Comparison of ENCODE assay signal across 10 cellular contexts in the genomic region with DNA sequence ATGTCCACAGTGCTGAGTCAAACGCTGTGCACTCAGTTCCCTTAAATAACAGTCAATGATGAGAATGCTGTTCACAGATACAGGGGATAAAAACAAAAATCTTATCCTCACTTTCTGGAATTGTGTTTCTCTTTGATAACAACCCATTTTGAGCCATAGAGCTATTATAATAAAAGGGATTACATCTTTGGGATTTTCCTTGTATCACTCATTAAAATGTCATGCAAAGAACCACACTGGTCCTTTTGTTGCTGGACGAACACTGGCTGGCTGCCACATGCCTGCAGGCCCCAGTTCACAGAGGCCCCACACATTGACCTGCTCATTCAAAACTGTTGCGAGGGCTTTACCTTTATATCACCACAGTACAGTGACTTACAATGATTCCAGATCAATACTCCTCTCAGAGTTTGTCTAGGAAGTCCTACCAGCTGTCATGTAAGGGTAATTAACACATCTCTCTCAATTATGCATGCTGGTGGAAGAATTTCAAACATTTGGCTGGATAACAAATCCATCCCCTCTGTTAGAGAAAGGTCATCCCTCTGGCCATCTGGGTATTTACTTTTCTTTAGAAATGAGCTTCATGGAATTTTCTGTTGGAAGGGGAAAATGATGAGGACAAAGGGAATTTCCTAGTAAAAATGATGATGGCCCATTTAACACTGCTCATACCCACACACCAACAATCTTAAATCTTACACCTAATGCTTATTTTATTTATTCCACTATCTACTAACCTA.
DNase-seq lines count a peak whose midpoint lies in the region; ATAC-seq and TF ChIP-seq lines count a peak whose summit lies in the region.
"Had no signal": no experiment of that assay in that cellular context is flagged by ENCODE, and none has a peak within 500 bp of the region (broad histone marks: within the 10 kb centered on the region; RNA-seq: fewer than 3 reads in every experiment).

No MANE protein-coding gene starts in this region.

- peak; percentile 72 for DNase-seq in BE2C
- peak; percentile 85 for DNase-seq in RPMI7951 (ENCODE audit: low read depth)
- no peak for DNase-seq in epithelial cell of prostate (ENCODE audit: low read depth, low spot score)
- no peak for DNase-seq in activated T-helper 1 cell treated with anti-CD3 and anti-CD28 coated beads, Interleukin-12 subunit alpha, Interleukin-12 subunit beta, Interleukin-2, Interleukin-4 antibody, amounts not matched to agents 30 ng/mL and 10 ng/mL and 1 ng/mL, durations not matched to agents 14 hours and 24 hours and 36 hours (ENCODE audit: low spot score)
- no peak for DNase-seq in NCI-H774 (lab: John Stamatoyannopoulos, UW)
- DNase-seq in activated CD4-positive, alpha-beta T cell treated with anti-CD3 and anti-CD28 coated beads, Interleukin-2, amount 10 ng/mL, durations not matched to agents 24 days and 14 days = no peak
- DNase-seq: CD4-positive, CD25-positive, alpha-beta regulatory T cell; mucosa of descending colon had no signal

- H3K4me3 ChIP-seq in BE2C (ENCODE audit: low read depth, low read length) = no peak overlapping the region
- H3K4me3 ChIP-seq: mucosa of descending colon had no signal

- intact Hi-C loops in activated T-helper 1 cell treated with anti-CD3 and anti-CD28 coated beads, Interleukin-12 subunit alpha, Interleukin-12 subunit beta, Interleukin-2, Interleukin-4 antibody, amounts not matched to agents 30 ng/mL and 10 ng/mL and 1 ng/mL, durations not matched to agents 14 hours and 24 hours and 36 hours (cut with micrococcal nuclease) = no loop called here
- intact Hi-C loops in activated CD4-positive, alpha-beta T cell treated with anti-CD3 and anti-CD28 coated beads, Interleukin-2, amount 10 ng/mL, durations not matched to agents 24 days and 14 days (cut with micrococcal nuclease) = no loop called here

- no peaks in the 10 kb centered on the region for H3K9me3 Mint-ChIP-seq in nephron
- peaks cover 3% of the 10 kb centered on the region for H3K9me3 Mint-ChIP-seq in activated T-helper 1 cell treated with anti-CD3 and anti-CD28 coated beads, Interleukin-12 subunit alpha, Interleukin-12 subunit beta, Interleukin-2, Interleukin-4 antibody, amounts not matched to agents 30 ng/mL and 10 ng/mL and 1 ng/mL, durations not matched to agents 14 hours and 24 hours and 36 hours
- peaks cover 10% of the 10 kb centered on the region for H3K9me3 Mint-ChIP-seq in activated CD4-positive, alpha-beta T cell treated with anti-CD3 and anti-CD28 coated beads, Interleukin-2, amount 10 ng/mL, durations not matched to agents 24 days and 14 days

- no peak for ATAC-seq in HG02840 (IDR thresholded peaks at IDR 0.05; ENCODE audit: low FRiP score, unreplicated experiment)
- ATAC-seq: mucosa of descending colon had no signal

- no peaks in the 10 kb centered on the region for H3K27me3 ChIP-seq in BE2C

- H3K27me3 Mint-ChIP-seq in nephron (ENCODE audit: low read depth) = no peaks in the 10 kb centered on the region
- H3K27me3 Mint-ChIP-seq in activated T-helper 1 cell treated with anti-CD3 and anti-CD28 coated beads, Interleukin-12 subunit alpha, Interleukin-12 subunit beta, Interleukin-2, Interleukin-4 antibody, amounts not matched to agents 30 ng/mL and 10 ng/mL and 1 ng/mL, durations not matched to agents 14 hours and 24 hours and 36 hours (ENCODE audit: insufficient read depth) = no peaks in the 10 kb centered on the region
- no peaks in the 10 kb centered on the region for H3K27me3 Mint-ChIP-seq in activated CD4-positive, alpha-beta T cell treated with anti-CD3 and anti-CD28 coated beads, Interleukin-2, amount 10 ng/mL, durations not matched to agents 24 days and 14 days
- H3K27me3 Mint-ChIP-seq: CD4-positive, CD25-positive, alpha-beta regulatory T cell had no signal

- no peaks in the 10 kb centered on the region for H3K9me3 ChIP-seq in BE2C
- H3K9me3 ChIP-seq: mucosa of descending colon had no signal

- peak overlapping the region in 1 of 3 experiments; percentile 40 for H3K4me3 Mint-ChIP-seq in nephron
- no peak overlapping the region for H3K4me3 Mint-ChIP-seq in activated T-helper 1 cell treated with anti-CD3 and anti-CD28 coated beads, Interleukin-12 subunit alpha, Interleukin-12 subunit beta, Interleukin-2, Interleukin-4 antibody, amounts not matched to agents 30 ng/mL and 10 ng/mL and 1 ng/mL, durations not matched to agents 14 hours and 24 hours and 36 hours
- no peak overlapping the region for H3K4me3 Mint-ChIP-seq in activated CD4-positive, alpha-beta T cell treated with anti-CD3 and anti-CD28 coated beads, Interleukin-2, amount 10 ng/mL, durations not matched to agents 24 days and 14 days

- H3K27ac Mint-ChIP-seq in nephron = peak overlapping the region; percentile 75 to 94 (median 80)
- H3K27ac Mint-ChIP-seq in activated T-helper 1 cell treated with anti-CD3 and anti-CD28 coated beads, Interleukin-12 subunit alpha, Interleukin-12 subunit beta, Interleukin-2, Interleukin-4 antibody, amounts not matched to agents 30 ng/mL and 10 ng/mL and 1 ng/mL, durations not matched to agents 14 hours and 24 hours and 36 hours = no peak overlapping the region
- no peak overlapping the region for H3K27ac Mint-ChIP-seq in activated CD4-positive, alpha-beta T cell treated with anti-CD3 and anti-CD28 coated beads, Interleukin-2, amount 10 ng/mL, durations not matched to agents 24 days and 14 days

- no peaks in the 10 kb centered on the region for H3K36me3 ChIP-seq in BE2C

- TF ChIP-seq CTCF in BE2C (IDR thresholded peaks at IDR 0.05; ENCODE audit: low read depth, low read length) (no peak), nephron (IDR thresholded peaks at IDR 0.05; ENCODE audit: unreplicated experiment in 3 of 3) (no peak)

- H3K4me1 ChIP-seq in BE2C = peaks cover 31% of the 10 kb centered on the region

- H3K36me3 Mint-ChIP-seq in nephron (ENCODE audit: low read depth) = peaks cover 16% of the 10 kb centered on the region
- peaks cover 3% of the 10 kb centered on the region for H3K36me3 Mint-ChIP-seq in activated T-helper 1 cell treated with anti-CD3 and anti-CD28 coated beads, Interleukin-12 subunit alpha, Interleukin-12 subunit beta, Interleukin-2, Interleukin-4 antibody, amounts not matched to agents 30 ng/mL and 10 ng/mL and 1 ng/mL, durations not matched to agents 14 hours and 24 hours and 36 hours (ENCODE audit: low read depth)
- H3K36me3 Mint-ChIP-seq in activated CD4-positive, alpha-beta T cell treated with anti-CD3 and anti-CD28 coated beads, Interleukin-2, amount 10 ng/mL, durations not matched to agents 24 days and 14 days (ENCODE audit: low read depth) = peaks cover 2% of the 10 kb centered on the region

- H3K4me1 Mint-ChIP-seq in nephron = peaks cover 52% of the 10 kb centered on the region
- no peaks in the 10 kb centered on the region for H3K4me1 Mint-ChIP-seq in activated T-helper 1 cell treated with anti-CD3 and anti-CD28 coated beads, Interleukin-12 subunit alpha, Interleukin-12 subunit beta, Interleukin-2, Interleukin-4 antibody, amounts not matched to agents 30 ng/mL and 10 ng/mL and 1 ng/mL, durations not matched to agents 14 hours and 24 hours and 36 hours (ENCODE audit: low read depth)
- peaks cover 5% of the 10 kb centered on the region for H3K4me1 Mint-ChIP-seq in activated CD4-positive, alpha-beta T cell treated with anti-CD3 and anti-CD28 coated beads, Interleukin-2, amount 10 ng/mL, durations not matched to agents 24 days and 14 days

- H3K27ac ChIP-seq in epithelial cell of prostate = peak overlapping the region; percentile 29

Comparison
In these comparisons a context has a peak if more than half of its experiments do, and no peak if none do; other contexts are left out.
1. DNase-seq: peak in BE2C (single experiment) and RPMI7951 (single experiment); none in epithelial cell of prostate (single experiment), activated T-helper 1 cell treated with anti-CD3 and anti-CD28 coated beads, Interleukin-12 subunit alpha, Interleukin-12 subunit beta, Interleukin-2, Interleukin-4 antibody, amounts not matched to agents 30 ng/mL and 10 ng/mL and 1 ng/mL, durations not matched to agents 14 hours and 24 hours and 36 hours (single experiment), NCI-H774 (single experiment) and activated CD4-positive, alpha-beta T cell treated with anti-CD3 and anti-CD28 coated beads, Interleukin-2, amount 10 ng/mL, durations not matched to agents 24 days and 14 days (single experiment).
2. H3K27ac Mint-ChIP-seq: peak in nephron (3 of 3); none in activated T-helper 1 cell treated with anti-CD3 and anti-CD28 coated beads, Interleukin-12 subunit alpha, Interleukin-12 subunit beta, Interleukin-2, Interleukin-4 antibody, amounts not matched to agents 30 ng/mL and 10 ng/mL and 1 ng/mL, durations not matched to agents 14 hours and 24 hours and 36 hours (single experiment) and activated CD4-positive, alpha-beta T cell treated with anti-CD3 and anti-CD28 coated beads, Interleukin-2, amount 10 ng/mL, durations not matched to agents 24 days and 14 days (single experiment).